ENCODE assay signal across 8 cellular contexts in the genomic region with DNA sequence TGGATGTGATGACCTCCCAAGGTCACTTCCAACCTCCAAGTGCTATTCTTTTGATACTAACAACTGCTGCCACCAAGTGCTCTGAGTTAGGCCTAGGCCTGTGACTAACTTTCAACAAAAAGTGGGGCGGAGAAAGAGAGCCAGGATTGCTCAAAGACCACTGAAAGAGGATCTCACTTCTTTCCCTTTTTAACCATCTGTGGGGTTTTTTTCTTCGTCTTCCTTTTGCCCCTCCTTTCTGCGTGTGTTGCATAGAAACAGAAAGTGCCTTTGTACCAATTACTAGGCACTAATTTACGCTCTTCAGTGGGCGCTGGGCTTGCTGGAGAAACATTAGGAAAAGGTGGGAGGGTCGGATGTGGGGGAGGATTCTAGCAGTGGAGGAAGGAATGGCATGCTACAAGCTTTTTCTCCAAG. TPM values are rescaled to one million over a fixed set of nuclear protein-coding genes. Genes with fewer than 3 reads are reported as not detected.
A peak's percentile ranks its signal among the peaks of the same experiment; 100 is the strongest.
DNase-seq lines count a peak whose midpoint lies in the region; ATAC-seq and TF ChIP-seq lines count a peak whose summit lies in the region.

No MANE protein-coding gene starts in this region.

- peak; percentile 89 to 91 for ATAC-seq in naive B cell (ENCODE audit: low read depth in 2 of 2)

- no peak for TF ChIP-seq CTCF in HFFc6 (IDR thresholded peaks at IDR 0.05)
- no peak for TF ChIP-seq CTCF in chondrocyte (IDR thresholded peaks at IDR 0.05)

- H3K9me3 Mint-ChIP-seq in HFFc6, result no peaks in the 10 kb centered on the region
- H3K9me3 Mint-ChIP-seq in chondrocyte (ENCODE audit: low read depth), result no peaks in the 10 kb centered on the region
- no peaks in the 10 kb centered on the region for H3K9me3 Mint-ChIP-seq in naive B cell

- peaks cover 68% of the 10 kb centered on the region for H3K4me1 Mint-ChIP-seq in HFFc6 (ENCODE audit: low read depth)
- peaks cover 85% of the 10 kb centered on the region for H3K4me1 Mint-ChIP-seq in chondrocyte (ENCODE audit: low read depth)
- H3K4me1 Mint-ChIP-seq in naive B cell, result peaks cover 36 to 66% (median 63%) of the 10 kb centered on the region in 3 donors

- H3K27ac Mint-ChIP-seq in HFFc6, result peak overlapping the region; percentile 86
- peak overlapping the region; percentile 94 for H3K27ac Mint-ChIP-seq in chondrocyte (ENCODE audit: unreplicated experiment)
- H3K27ac Mint-ChIP-seq in naive B cell, result peak overlapping the region; percentile 87 to 99 (median 97)

- peak overlapping the region; percentile 73; the same call in 1 of the 2 replicates for H3K4me3 Mint-ChIP-seq in HFFc6
- H3K4me3 Mint-ChIP-seq in chondrocyte (ENCODE audit: unreplicated experiment), result peak overlapping the region; percentile 35
- H3K4me3 Mint-ChIP-seq in naive B cell, result peak overlapping the region; percentile 52 to 90 (median 88)

- DNase-seq in NCI-H748 (lab: John Stamatoyannopoulos, UW; ENCODE audit: unreplicated experiment) (peak; percentile 25), NCI-H748 treated with DMSO at 0.1 percent for 48 hours (lab: John Stamatoyannopoulos, UW) (no peak), HFFc6 (no peak), NCI-H2227 treated with DMSO at 0.1 percent for 48 hours (lab: John Stamatoyannopoulos, UW) (peak; percentile 78), chondrocyte (ENCODE audit: low spot score) (no peak), naive B cell (peak; percentile 61), amniotic stem cell (lab: John Stamatoyannopoulos, UW) (no peak), COLO668 (lab: John Stamatoyannopoulos, UW; ENCODE audit: unreplicated experiment) (no peak)

- H3K36me3 Mint-ChIP-seq in HFFc6 (ENCODE audit: low read depth) (no peaks in the 10 kb centered on the region), chondrocyte (ENCODE audit: low read depth) (no peaks in the 10 kb centered on the region), naive B cell (no peaks in the 10 kb centered on the region)

- H3K27me3 Mint-ChIP-seq in HFFc6 (ENCODE audit: insufficient read depth) (peaks cover 3% of the 10 kb centered on the region), chondrocyte (ENCODE audit: low read depth) (no peaks in the 10 kb centered on the region), naive B cell (no peaks in the 10 kb centered on the region)

RNA-seq across cellular contexts. Expression of a gene that starts 8.0 kb away (rescaled TPM):
- total RNA-seq in HFFc6 (2021; fragmentation: NEBNext Ultra II Directional; extraction: Animal tissue kit (Norgen Biotek cat#: 25700)), result 10 to 100 TPM in 5 of 6 experiments, 1 to 10 TPM in 1; 7.9 to 15.7 (median 12.4) TPM
- 29.8 to 32.7 TPM (median 31.0 TPM) in 3 replicates for total RNA-seq in chondrocyte
- polyA plus RNA-seq in naive B cell (ENCODE audit: low read depth in 6 of 6), result 1 to 10 TPM in 5 of 6 donors, not detected in 1; 3.4 to 5.9 (median 4.8) TPM

Comparison
In these comparisons a context has a peak if more than half of its experiments do, and no peak if none do; other contexts are left out.
1. DNase-seq: peak in NCI-H748 (single experiment), NCI-H2227 treated with DMSO at 0.1 percent for 48 hours (single experiment) and naive B cell (single experiment); none in NCI-H748 treated with DMSO at 0.1 percent for 48 hours (single experiment), HFFc6 (single experiment), chondrocyte (single experiment), amniotic stem cell (single experiment) and COLO668 (single experiment).
2. H3K4me3 Mint-ChIP-seq: peak in every context shown above with its lines; median percentile 88 in naive B cell; 73 in HFFc6; 35 in chondrocyte.
3. Peak in every context shown above with its lines, with median percentiles within 50 percentile points of each other: H3K27ac Mint-ChIP-seq.